In genomic region chr17:82863941-82864720, GRCh38 we compare ENCODE assay signal across 10 cellular contexts. TPM values are rescaled to one million over a fixed set of nuclear protein-coding genes. Genes with fewer than 3 reads are reported as not detected.
A peak's percentile ranks its signal among the peaks of the same experiment; 100 is the strongest.
DNase-seq lines count a peak whose midpoint lies in the region; ATAC-seq, FAIRE-seq and TF ChIP-seq lines count a peak whose summit lies in the region.
"Had no signal": no experiment of that assay in that cellular context is flagged by ENCODE, and none has a peak within 500 bp of the region (broad histone marks: within the 10 kb centered on the region; RNA-seq: fewer than 3 reads in every experiment).

No MANE protein-coding gene starts in this region.

- H3K36me3 ChIP-seq in right atrium auricular region: no peaks in the 10 kb centered on the region
- H3K36me3 ChIP-seq: right lobe of liver had no signal

- H3K4me3 ChIP-seq in right atrium auricular region: no peak overlapping the region
- H3K4me3 ChIP-seq: right lobe of liver had no signal

- no peak for FAIRE-seq in D721Med (lab: Jason Lieb, UNC)
- FAIRE-seq: G401.6 had no signal

- H3K9me3 ChIP-seq in right atrium auricular region: no peaks in the 10 kb centered on the region
- H3K9me3 ChIP-seq: right lobe of liver had no signal

- intact Hi-C loops in left cardiac atrium (cut with DNase I): no loop called here

- H3K27ac ChIP-seq in right atrium auricular region: no peak overlapping the region
- H3K27ac ChIP-seq in foreskin keratinocyte: peak overlapping the region; percentile 82
- H3K27ac ChIP-seq: right lobe of liver had no signal

- H3K4me1 ChIP-seq in right atrium auricular region (peaks cover 0 to 49% of the 10 kb centered on the region in 2 donors), foreskin keratinocyte (peaks cover 14% of the 10 kb centered on the region)
- H3K4me1 ChIP-seq: right lobe of liver had no signal

- ATAC-seq in left cardiac atrium (peak; percentile 11 to 32), HG03066 (IDR thresholded peaks at IDR 0.05; ENCODE audit: low read depth, unreplicated experiment) (peak; percentile 80), foreskin keratinocyte (peak; percentile 67)

- no peak for TF ChIP-seq CTCF in right atrium auricular region (IDR thresholded peaks at IDR 0.05)
- no peak for TF ChIP-seq CTCF in foreskin keratinocyte (conservative IDR thresholded peaks at IDR 0.05)
- TF ChIP-seq CTCF in D721Med (IDR thresholded peaks at IDR 0.05; ENCODE audit: insufficient read depth, missing control alignments): no peak

- H3K27me3 ChIP-seq in right atrium auricular region: no peaks in the 10 kb centered on the region
- no peaks in the 10 kb centered on the region for H3K27me3 ChIP-seq in foreskin keratinocyte
- H3K27me3 ChIP-seq: right lobe of liver had no signal

- DNase-seq in left cardiac atrium (no peak), right atrium auricular region (ENCODE audit: low spot score) (no peak), OCI-M1 (lab: John Stamatoyannopoulos, UW) (peak; percentile 51), activated T-helper 1 cell treated with Interleukin-2 at 50 U/mL for 16 hours (ENCODE audit: low read depth) (peak; percentile 80), foreskin keratinocyte (peak in 1 of 2 donors; percentile 65), D721Med (ENCODE audit: insufficient read length, low spot score) (no peak)
- DNase-seq in stimulated activated CD4-positive, alpha-beta T cell treated with anti-CD3 and anti-CD28 coated beads, Interleukin-4, amount 100 ng/mL, for 1 hour: peak; percentile 79

RNA-seq across cellular contexts. Expression of gene ZNF750, which starts 24.3 kb away (rescaled TPM):
- total RNA-seq in left cardiac atrium (not detected), right atrium auricular region (not detected), foreskin keratinocyte (0.18 and 0.27 TPM in 2 replicates)
- polyA plus RNA-seq in foreskin keratinocyte: 0.12 TPM in 2 replicates
- total RNA-seq: right lobe of liver had no signal

Comparison
In these comparisons a context has a peak if more than half of its experiments do, and no peak if none do; other contexts are left out.
1. ATAC-seq: peak in every context shown above with its lines; median percentile 80 in HG03066; 67 in foreskin keratinocyte; 22 in left cardiac atrium.
2. DNase-seq: peak in OCI-M1 (single experiment), activated T-helper 1 cell treated with Interleukin-2 at 50 U/mL for 16 hours (single experiment) and stimulated activated CD4-positive, alpha-beta T cell treated with anti-CD3 and anti-CD28 coated beads, Interleukin-4, amount 100 ng/mL, for 1 hour (single experiment); none in left cardiac atrium (single experiment), right atrium auricular region (single experiment) and D721Med (single experiment).